Comparison of ENCODE assay signal across 1 cellular context in the genomic region with DNA sequence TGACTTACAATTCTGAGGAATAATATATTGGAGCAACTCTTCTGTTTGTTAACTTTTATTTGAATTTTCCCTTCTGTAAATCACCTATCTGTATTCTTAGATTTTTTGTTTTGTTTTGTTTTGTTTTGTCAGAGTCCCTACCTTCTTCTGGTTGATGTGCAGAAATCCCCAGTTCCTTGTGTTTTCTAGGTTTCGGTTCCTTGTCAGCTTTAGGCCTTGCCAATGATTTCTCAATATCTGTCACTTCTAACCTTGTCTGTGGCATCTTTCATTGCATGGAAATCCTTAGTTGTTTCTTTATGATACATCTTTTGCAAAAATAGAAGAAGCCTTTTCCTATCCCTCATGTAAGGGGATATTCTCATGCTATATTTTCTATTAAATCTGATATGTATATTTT.
TF ChIP-seq lines count a peak whose summit lies in the region.

No MANE protein-coding gene starts in this region.

TF ChIP-seq in GM12878, 131 proteins besides CTCF, POLR2A, EP300 and RAD21 (continued from another document):
- TF ChIP-seq CBX5 (IDR thresholded peaks at IDR 0.05; ENCODE audit: low read depth) (no peak), NR2C2 (IDR thresholded peaks at IDR 0.05; ENCODE audit: borderline replicate concordance, control insufficient read depth, insufficient read length, low read depth) (no peak), DPF2 (IDR thresholded peaks at IDR 0.05) (0 out of 2 replicates have a peak, but pooled peaks have one; percentile 37), TCF3 (IDR thresholded peaks at IDR 0.05; ENCODE audit: borderline replicate concordance, insufficient read depth, low read depth, low read length) (no peak), EGR1 (IDR thresholded peaks at IDR 0.05; ENCODE audit: borderline replicate concordance in 1 of 2, low read depth in 2 of 2, low read length in 2 of 2) (no peak), CREM (IDR thresholded peaks at IDR 0.05; ENCODE audit: low read depth) (0 out of 2 replicates have a peak, but pooled peaks have one; percentile 13), ATF7 (IDR thresholded peaks at IDR 0.05; ENCODE audit: low read depth) (no peak), KLF5 (IDR thresholded peaks at IDR 0.05; ENCODE audit: partially characterized antibody) (no peak), EZH2 (IDR thresholded peaks at IDR 0.05; ENCODE audit: borderline replicate concordance, control insufficient read depth, low read depth, low read length) (no peak), SPI1 (IDR thresholded peaks at IDR 0.05; ENCODE audit: borderline replicate concordance, insufficient read depth, low read depth, low read length) (peak; percentile 76; the same call in 1 of the 2 replicates), RELA (IDR thresholded peaks at IDR 0.05; ENCODE audit: borderline replicate concordance, partially characterized antibody) (no peak), SUZ12 (IDR thresholded peaks at IDR 0.05; ENCODE audit: unreplicated experiment) (no peak), TAF1 (IDR thresholded peaks at IDR 0.05; ENCODE audit: borderline replicate concordance, low read depth, low read length) (no peak), MTA3 (IDR thresholded peaks at IDR 0.05; ENCODE audit: borderline replicate concordance, low read length) (0 out of 2 replicates have a peak, but pooled peaks have one; percentile 33)
- TF ChIP-seq, protein P1, sequence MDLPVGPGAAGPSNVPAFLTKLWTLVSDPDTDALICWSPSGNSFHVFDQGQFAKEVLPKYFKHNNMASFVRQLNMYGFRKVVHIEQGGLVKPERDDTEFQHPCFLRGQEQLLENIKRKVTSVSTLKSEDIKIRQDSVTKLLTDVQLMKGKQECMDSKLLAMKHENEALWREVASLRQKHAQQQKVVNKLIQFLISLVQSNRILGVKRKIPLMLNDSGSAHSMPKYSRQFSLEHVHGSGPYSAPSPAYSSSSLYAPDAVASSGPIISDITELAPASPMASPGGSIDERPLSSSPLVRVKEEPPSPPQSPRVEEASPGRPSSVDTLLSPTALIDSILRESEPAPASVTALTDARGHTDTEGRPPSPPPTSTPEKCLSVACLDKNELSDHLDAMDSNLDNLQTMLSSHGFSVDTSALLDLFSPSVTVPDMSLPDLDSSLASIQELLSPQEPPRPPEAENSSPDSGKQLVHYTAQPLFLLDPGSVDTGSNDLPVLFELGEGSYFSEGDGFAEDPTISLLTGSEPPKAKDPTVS (IDR thresholded peaks at IDR 0.05; ENCODE audit: low read depth, low read length) = no peak
- TF ChIP-seq, protein P2, sequence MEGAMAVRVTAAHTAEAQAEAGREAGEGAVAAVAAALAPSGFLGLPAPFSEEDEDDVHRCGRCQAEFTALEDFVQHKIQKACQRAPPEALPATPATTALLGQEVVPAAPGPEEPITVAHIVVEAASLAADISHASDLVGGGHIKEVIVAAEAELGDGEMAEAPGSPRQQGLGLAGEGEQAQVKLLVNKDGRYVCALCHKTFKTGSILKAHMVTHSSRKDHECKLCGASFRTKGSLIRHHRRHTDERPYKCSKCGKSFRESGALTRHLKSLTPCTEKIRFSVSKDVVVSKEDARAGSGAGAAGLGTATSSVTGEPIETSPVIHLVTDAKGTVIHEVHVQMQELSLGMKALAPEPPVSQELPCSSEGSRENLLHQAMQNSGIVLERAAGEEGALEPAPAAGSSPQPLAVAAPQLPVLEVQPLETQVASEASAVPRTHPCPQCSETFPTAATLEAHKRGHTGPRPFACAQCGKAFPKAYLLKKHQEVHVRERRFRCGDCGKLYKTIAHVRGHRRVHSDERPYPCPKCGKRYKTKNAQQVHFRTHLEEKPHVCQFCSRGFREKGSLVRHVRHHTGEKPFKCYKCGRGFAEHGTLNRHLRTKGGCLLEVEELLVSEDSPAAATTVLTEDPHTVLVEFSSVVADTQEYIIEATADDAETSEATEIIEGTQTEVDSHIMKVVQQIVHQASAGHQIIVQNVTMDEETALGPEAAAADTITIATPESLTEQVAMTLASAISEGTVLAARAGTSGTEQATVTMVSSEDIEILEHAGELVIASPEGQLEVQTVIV (IDR thresholded peaks at IDR 0.05; ENCODE audit: borderline replicate concordance, partially characterized antibody) = no peak
- TF ChIP-seq, protein P3, sequence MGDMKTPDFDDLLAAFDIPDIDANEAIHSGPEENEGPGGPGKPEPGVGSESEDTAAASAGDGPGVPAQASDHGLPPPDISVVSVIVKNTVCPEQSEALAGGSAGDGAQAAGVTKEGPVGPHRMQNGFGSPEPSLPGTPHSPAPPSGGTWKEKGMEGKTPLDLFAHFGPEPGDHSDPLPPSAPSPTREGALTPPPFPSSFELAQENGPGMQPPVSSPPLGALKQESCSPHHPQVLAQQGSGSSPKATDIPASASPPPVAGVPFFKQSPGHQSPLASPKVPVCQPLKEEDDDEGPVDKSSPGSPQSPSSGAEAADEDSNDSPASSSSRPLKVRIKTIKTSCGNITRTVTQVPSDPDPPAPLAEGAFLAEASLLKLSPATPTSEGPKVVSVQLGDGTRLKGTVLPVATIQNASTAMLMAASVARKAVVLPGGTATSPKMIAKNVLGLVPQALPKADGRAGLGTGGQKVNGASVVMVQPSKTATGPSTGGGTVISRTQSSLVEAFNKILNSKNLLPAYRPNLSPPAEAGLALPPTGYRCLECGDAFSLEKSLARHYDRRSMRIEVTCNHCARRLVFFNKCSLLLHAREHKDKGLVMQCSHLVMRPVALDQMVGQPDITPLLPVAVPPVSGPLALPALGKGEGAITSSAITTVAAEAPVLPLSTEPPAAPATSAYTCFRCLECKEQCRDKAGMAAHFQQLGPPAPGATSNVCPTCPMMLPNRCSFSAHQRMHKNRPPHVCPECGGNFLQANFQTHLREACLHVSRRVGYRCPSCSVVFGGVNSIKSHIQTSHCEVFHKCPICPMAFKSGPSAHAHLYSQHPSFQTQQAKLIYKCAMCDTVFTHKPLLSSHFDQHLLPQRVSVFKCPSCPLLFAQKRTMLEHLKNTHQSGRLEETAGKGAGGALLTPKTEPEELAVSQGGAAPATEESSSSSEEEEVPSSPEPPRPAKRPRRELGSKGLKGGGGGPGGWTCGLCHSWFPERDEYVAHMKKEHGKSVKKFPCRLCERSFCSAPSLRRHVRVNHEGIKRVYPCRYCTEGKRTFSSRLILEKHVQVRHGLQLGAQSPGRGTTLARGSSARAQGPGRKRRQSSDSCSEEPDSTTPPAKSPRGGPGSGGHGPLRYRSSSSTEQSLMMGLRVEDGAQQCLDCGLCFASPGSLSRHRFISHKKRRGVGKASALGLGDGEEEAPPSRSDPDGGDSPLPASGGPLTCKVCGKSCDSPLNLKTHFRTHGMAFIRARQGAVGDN (IDR thresholded peaks at IDR 0.05) = no peak
